ENCODE assay signal across 1 cellular context in genomic region chr18:76658627-76659026, GRCh38.
TF ChIP-seq lines count a peak whose summit lies in the region.

No MANE protein-coding gene starts in this region.

TF ChIP-seq in SK-N-SH treated with all-trans-retinoic acid at 6 μM for 48 hours, 23 proteins besides CTCF, POLR2A, EP300 and RAD21 (continued from another document):
- no peak for TF ChIP-seq CSRNP3 (CRISPR knock-in tag; IDR thresholded peaks at IDR 0.05)
